Comparison of ENCODE assay signal across 32 cellular contexts in genomic region chr16:52501746-52502145, GRCh38. TPM values are rescaled to one million over a fixed set of nuclear protein-coding genes. Genes with fewer than 3 reads are reported as not detected.
"Had no signal": no experiment of that assay in that cellular context is flagged by ENCODE, and none has a peak within 500 bp of the region (broad histone marks: within the 10 kb centered on the region; RNA-seq: fewer than 3 reads in every experiment).

No MANE protein-coding gene starts in this region.

- H3K27me3 ChIP-seq: ascending aorta, brain microvascular endothelial cell, cardiac muscle cell, Peyer's patch, SJCRH30 had no signal

- DNase-seq: activated CD4-positive, alpha-beta T cell treated with anti-CD3 and anti-CD28 coated beads for 48 hours; activated CD4-positive, alpha-beta T cell treated with anti-CD3 and anti-CD28 coated beads, Interleukin-2, amount 50 U/mL, for 4 hours; activated CD4-positive, CD25-positive, alpha-beta regulatory T cell treated with anti-CD3 and anti-CD28 coated beads, Interleukin-2, amount 50 U/mL, for 72 hours; activated CD8-positive, alpha-beta memory T cell treated with anti-CD3 and anti-CD28 coated beads, Interleukin-2, amount 50 U/mL, for 48 hours; activated CD8-positive, alpha-beta T cell treated with anti-CD3 and anti-CD28 coated beads, Interleukin-2, amount 10 ng/mL, durations not matched to agents 7 days and 5 days; activated effector memory CD4-positive, alpha-beta T cell treated with Interleukin-2 at 50 U/mL for 16 hours; activated naive CD4-positive, alpha-beta T cell treated with Interleukin-2 at 50 U/mL for 16 hours; activated naive CD8-positive, alpha-beta T cell treated with anti-CD3 and anti-CD28 coated beads, Interleukin-2, amount 50 U/mL, for 24 hours; activated T-cell treated with anti-CD3 and anti-CD28 coated beads, Interleukin-2, amount 50 U/mL, for 1 hour; amniotic stem cell; brain microvascular endothelial cell; Karpas-422; MM.1S; NCI-H1105; NCI-H1436 treated with DMSO at 0.1 percent for 48 hours; NCI-H187; NCI-H2081; NCI-H2171; NCI-H2227 treated with DMSO at 0.1 percent for 48 hours; NCI-H446 treated with DMSO at 0.1 percent for 48 hours; NCI-H526 treated with DMSO at 0.1 percent for 48 hours; NCI-H82; Peyer's patch; Right ventricle myocardium superior; SJCRH30; SK-N-SH; T-helper 1 cell had no signal

- H3K4me3 ChIP-seq: ascending aorta, cardiac muscle cell, Peyer's patch, SJCRH30 had no signal

- H3K4me2 ChIP-seq: SK-N-SH had no signal

- H3K36me3 ChIP-seq: ascending aorta, brain microvascular endothelial cell, cardiac muscle cell, Peyer's patch, SJCRH30 had no signal

- H3K4me1 Mint-ChIP-seq: activated naive CD8-positive, alpha-beta T cell treated with anti-CD3 and anti-CD28 coated beads, Interleukin-2, amount 50 U/mL, for 24 hours had no signal

- H3K27ac Mint-ChIP-seq: activated CD8-positive, alpha-beta T cell treated with anti-CD3 and anti-CD28 coated beads, Interleukin-2, amount 10 ng/mL, durations not matched to agents 7 days and 5 days; activated naive CD4-positive, alpha-beta T cell treated with anti-CD3 and anti-CD28 coated beads, Interleukin-2, amount 50 U/mL, for 72 hours; activated naive CD8-positive, alpha-beta T cell treated with anti-CD3 and anti-CD28 coated beads, Interleukin-2, amount 50 U/mL, for 24 hours had no signal

- H3K9me3 ChIP-seq: ascending aorta, Peyer's patch, SJCRH30, SK-N-SH had no signal

- H3K27ac ChIP-seq: ascending aorta, brain microvascular endothelial cell, cardiac muscle cell, Peyer's patch, RWPE1, SJCRH30 had no signal

- H3K4me3 Mint-ChIP-seq: activated CD8-positive, alpha-beta T cell treated with anti-CD3 and anti-CD28 coated beads, Interleukin-2, amount 10 ng/mL, durations not matched to agents 7 days and 5 days; activated naive CD8-positive, alpha-beta T cell treated with anti-CD3 and anti-CD28 coated beads, Interleukin-2, amount 50 U/mL, for 24 hours had no signal

- ATAC-seq: activated CD8-positive, alpha-beta T cell treated with anti-CD3 and anti-CD28 coated beads, Interleukin-2, amount 10 ng/mL, durations not matched to agents 7 days and 5 days; activated naive CD4-positive, alpha-beta T cell treated with anti-CD3 and anti-CD28 coated beads, Interleukin-2, amount 50 U/mL, for 72 hours; activated naive CD8-positive, alpha-beta T cell treated with anti-CD3 and anti-CD28 coated beads, Interleukin-2, amount 50 U/mL, for 24 hours had no signal

- H3K4me1 ChIP-seq: ascending aorta had no signal

- H3K9ac ChIP-seq: SK-N-SH had no signal

RNA-seq across cellular contexts. Expression of gene TOX3, which starts 45.2 kb away (rescaled TPM):
- total RNA-seq: activated CD8-positive, alpha-beta T cell treated with anti-CD3 and anti-CD28 coated beads, Interleukin-2, amount 10 ng/mL, durations not matched to agents 7 days and 5 days; activated naive CD4-positive, alpha-beta T cell treated with anti-CD3 and anti-CD28 coated beads, Interleukin-2, amount 50 U/mL, for 72 hours; ascending aorta; Right ventricle myocardium superior; T-helper 2 cell treated with Interferon-gamma antibody and Interleukin-4, amounts not matched to agents 100 ng/mL and 5 ng/mL, for 36 hours had no signal
- polyA plus RNA-seq: SK-N-SH had no signal
